In genomic region chr18:31241900-31242409, GRCh38 we compare ENCODE assay signal across 8 cellular contexts.
A peak's percentile ranks its signal among the peaks of the same experiment; 100 is the strongest.
DNase-seq lines count a peak whose midpoint lies in the region; ATAC-seq and TF ChIP-seq lines count a peak whose summit lies in the region.

No MANE protein-coding gene starts in this region.

- H3K4me1 ChIP-seq in gastrocnemius medialis: no peaks in the 10 kb centered on the region

- no peaks in the 10 kb centered on the region for H3K36me3 Mint-ChIP-seq in T-helper 17 cell (ENCODE audit: low read depth)

- ATAC-seq in HG03378 (IDR thresholded peaks at IDR 0.05; ENCODE audit: unreplicated experiment): peak; percentile 67
- ATAC-seq in T-helper 17 cell: no peak
- ATAC-seq in gastrocnemius medialis: no peak

- WGBS in lower leg skin, 2 donors: 26 to 35% methylated on average over 2 of the region's 2 CpGs

- H3K27ac ChIP-seq in gastrocnemius medialis: no peak overlapping the region

- TF ChIP-seq CTCF in GM12875 (IDR thresholded peaks at IDR 0.05; ENCODE audit: borderline replicate concordance, insufficient read depth, low read depth, low read length) (peak; percentile 34; the same call in 1 of the 2 replicates), astrocyte of the spinal cord (IDR thresholded peaks at IDR 0.05; ENCODE audit: low read depth, low read length) (peak; percentile 59), gastrocnemius medialis (IDR thresholded peaks at IDR 0.05 in 4 of 5, conservative IDR thresholded peaks at IDR 0.05 in 1 of 5) (no peak), lower leg skin (IDR thresholded peaks at IDR 0.05) (no peak)

- H3K9me3 ChIP-seq in T-helper 17 cell (ENCODE audit: control insufficient read depth, low read length, poor library complexity, severe bottlenecking) (no peaks in the 10 kb centered on the region), gastrocnemius medialis (no peaks in the 10 kb centered on the region)

- no peak overlapping the region for H3K4me3 ChIP-seq in GM12875 (ENCODE audit: low read depth, low read length)
- H3K4me3 ChIP-seq in astrocyte of the spinal cord (ENCODE audit: low read depth, low read length): no peak overlapping the region
- H3K4me3 ChIP-seq in gastrocnemius medialis: no peak overlapping the region
- no peak overlapping the region for H3K4me3 ChIP-seq in lower leg skin (ENCODE audit: low read depth, poor library complexity, severe bottlenecking)

- no peak for DNase-seq in astrocyte of the spinal cord (ENCODE audit: low read depth, low spot score)
- DNase-seq in mucosa of gallbladder (ENCODE audit: low spot score): peak; percentile 72
- DNase-seq in effector CD8-positive, alpha-beta T cell (lab: John Stamatoyannopoulos, UW): no peak
- no peak for DNase-seq in T-helper 17 cell
- no peak for DNase-seq in gastrocnemius medialis
- no peak for DNase-seq in lower leg skin (ENCODE audit: low spot score in 2 of 2)

- H3K4me3 Mint-ChIP-seq in T-helper 17 cell: no peak overlapping the region

- H3K27ac Mint-ChIP-seq in T-helper 17 cell: no peak overlapping the region

- in situ Hi-C loops in astrocyte of the spinal cord (cut with HindIII; ENCODE audit: low sequenced_read_pairs): no loop called here
- in situ Hi-C loops in gastrocnemius medialis (cut with MboI; ENCODE audit: low sequenced_read_pairs in 4 of 4): no loop called here

- H3K4me1 Mint-ChIP-seq in T-helper 17 cell: no peaks in the 10 kb centered on the region

- H3K27me3 Mint-ChIP-seq in T-helper 17 cell: no peaks in the 10 kb centered on the region

- TF ChIP-seq POLR2A in gastrocnemius medialis (IDR thresholded peaks at IDR 0.05) (no peak), lower leg skin (IDR thresholded peaks at IDR 0.05) (no peak)

- intact Hi-C loops in gastrocnemius medialis (cut with DNase I; ENCODE audit: low total_unique reads): no loop called here
- intact Hi-C loops in lower leg skin (cut with DNase I; ENCODE audit: low total_unique reads): no loop called here

- H3K36me3 ChIP-seq in gastrocnemius medialis: no peaks in the 10 kb centered on the region

- no peaks in the 10 kb centered on the region for H3K27me3 ChIP-seq in gastrocnemius medialis

Comparison
In these comparisons a context has a peak if more than half of its experiments do, and no peak if none do; other contexts are left out.
1. CTCF ChIP-seq: peak in GM12875 (single experiment) and astrocyte of the spinal cord (single experiment); none in gastrocnemius medialis (0 of 5) and lower leg skin (0 of 3).